ENCODE assay signal across 20 cellular contexts in genomic region chr13:97512732-97513131, GRCh38.
DNase-seq lines count a peak whose midpoint lies in the region; ATAC-seq and TF ChIP-seq lines count a peak whose summit lies in the region.
"Had no signal": no experiment of that assay in that cellular context is flagged by ENCODE, and none has a peak within 500 bp of the region (broad histone marks: within the 10 kb centered on the region; RNA-seq: fewer than 3 reads in every experiment).

No MANE protein-coding gene starts in this region.

- in situ Hi-C loops in IMR-90 (cut with MboI; ENCODE audit: low sequenced_read_pairs), result no loop called here

- no peak overlapping the region for H4K91ac ChIP-seq in IMR-90 (ENCODE audit: insufficient read depth, low read depth, low read length)

- H4K20me1 ChIP-seq in IMR-90 (ENCODE audit: insufficient read depth, low read length), result no peaks in the 10 kb centered on the region

- H3K4me2 ChIP-seq in IMR-90 (ENCODE audit: low read depth, low read length), result no peak overlapping the region
- H3K4me2 ChIP-seq: A549 had no signal

- BruUV-seq in IMR-90 (replicated peaks; lab: Mats Ljungman, UMichigan), result no TSS peak

- no peak for TF ChIP-seq POLR2A in IMR-90 (IDR thresholded peaks at IDR 0.05; ENCODE audit: low read depth, low read length)

- H2AK9ac ChIP-seq in IMR-90 (replicated peaks; ENCODE audit: low read depth, low read length, poor library complexity), result no peak overlapping the region

- no peak overlapping the region for H3K56ac ChIP-seq in IMR-90 (ENCODE audit: extremely low read depth, insufficient read depth, low read length)

- CTCF ChIA-PET in IMR-90 (lab: Yijun Ruan, JAX), result no interaction called here

- intact Hi-C loops in IMR-90 (cut with micrococcal nuclease), result no loop called here

- DNase-seq in BE2C (peak; percentile 17), IMR-90 (no peak), dermis blood vessel endothelial cell (peak; percentile 7), left lobe of liver (ENCODE audit: low spot score) (no peak), islet precursor cell (no peak), hypothalamus (lab: John Stamatoyannopoulos, UW) (no peak)
- DNase-seq: C1 segment of cervical spinal cord; DMS79 treated with DMSO at 0.1 percent for 48 hours; HCEC 1CT; NCI-H1048; NCI-H1436; NCI-H2029 treated with DMSO at 0.1 percent for 48 hours; NCI-H2171; NCI-H446 treated with DMSO at 0.1 percent for 48 hours; NCI-H69; NK-92 treated with Interleukin-12 subunit alpha and Interleukin-12 subunit beta, amount 100 ng/mL, for 24 hours; Peyer's patch; SW 1271 had no signal

- dilution Hi-C loops in IMR-90 (cut with HindIII; ENCODE audit: low sequenced_read_pairs, unreplicated experiment), result no loop called here

- TF ChIP-seq CTCF in BE2C (IDR thresholded peaks at IDR 0.05; ENCODE audit: low read depth, low read length) (peak; percentile 25), IMR-90 (conservative IDR thresholded peaks at IDR 0.05; ENCODE audit: low read depth, low read length) (0 out of 2 replicates have a peak, but pooled peaks have one; percentile 8)

- no peak overlapping the region for H3K23ac ChIP-seq in IMR-90 (ENCODE audit: low read depth, low read length)

- no peak for TF ChIP-seq RAD21 in IMR-90 (IDR thresholded peaks at IDR 0.05; ENCODE audit: low read length)

- POLR2A ChIA-PET in IMR-90 (lab: Charles Lee; ENCODE audit: unreplicated experiment), result no interaction called here

- H4K8ac ChIP-seq in IMR-90 (ENCODE audit: low read depth in 2 of 2, low read length in 2 of 2), result no peak overlapping the region

- ATAC-seq in IMR-90 (ENCODE audit: low read depth) (no peak), left lobe of liver (peak; percentile 18), GM21528 (IDR thresholded peaks at IDR 0.05; ENCODE audit: low FRiP score, unreplicated experiment) (no peak)
- ATAC-seq: A549 had no signal

- H2BK5ac ChIP-seq in IMR-90 (ENCODE audit: low read depth, low read length, poor library complexity, severe bottlenecking), result no peak overlapping the region

- H3K14ac ChIP-seq in IMR-90 (replicated peaks; ENCODE audit: low read depth, low read length), result no peak overlapping the region

- H2AK5ac ChIP-seq in IMR-90 (ENCODE audit: low read depth, low read length), result no peak overlapping the region

- peaks cover 3% of the 10 kb centered on the region for H3K27me3 ChIP-seq in BE2C
- H3K27me3 ChIP-seq in IMR-90 (ENCODE audit: control insufficient read depth, insufficient read depth, low read length), result peaks cover 3% of the 10 kb centered on the region; the same call in 1 of the 2 replicates
- H3K27me3 ChIP-seq: Peyer's patch had no signal

- no peak overlapping the region for H3K9ac ChIP-seq in IMR-90 (ENCODE audit: low read depth, low read length)

- 100% methylated on average over 1 of the region's 3 CpGs; no CpG with 5 or more reads in 1 of the 2 experiments for WGBS in IMR-90 (ENCODE audit: extremely low coverage in 2 of 2, insufficient read length in 1 of 2), 2 experiments

- H3K27ac ChIP-seq in IMR-90 (ENCODE audit: insufficient read depth, low read length), result no peak overlapping the region
- H3K27ac ChIP-seq: A549, Peyer's patch had no signal

- no peak overlapping the region for H2AFZ ChIP-seq in IMR-90 (replicated peaks; ENCODE audit: low read length, poor library complexity)

- no peaks in the 10 kb centered on the region; the same call in 1 of the 2 replicates for H3K9me3 ChIP-seq in BE2C
- H3K9me3 ChIP-seq in IMR-90 (ENCODE audit: control insufficient read depth, insufficient read depth, low read length), result peaks cover 2% of the 10 kb centered on the region; the same call in 1 of the 2 replicates
- H3K9me3 ChIP-seq: Peyer's patch had no signal

- no peak overlapping the region for H4K5ac ChIP-seq in IMR-90 (ENCODE audit: low read depth, low read length)

- H2BK15ac ChIP-seq in IMR-90 (ENCODE audit: low read depth, low read length), result no peak overlapping the region

- H3K9me1 ChIP-seq in IMR-90 (ENCODE audit: insufficient read depth, low read length), result no peaks in the 10 kb centered on the region

- no peak overlapping the region for H2BK120ac ChIP-seq in IMR-90 (ENCODE audit: low read depth, low read length)

- H3K79me1 ChIP-seq in IMR-90 (ENCODE audit: low read depth in 1 of 2, low read length in 2 of 2), result no peaks in the 10 kb centered on the region

- no peak overlapping the region for H3K18ac ChIP-seq in IMR-90 (ENCODE audit: low read depth, low read length)

- H3K4ac ChIP-seq in IMR-90 (ENCODE audit: low read depth, low read length), result no peak overlapping the region

- no peak overlapping the region for H2BK20ac ChIP-seq in IMR-90 (ENCODE audit: low read depth, low read length)

- H3K4me3 ChIP-seq in BE2C (ENCODE audit: low read depth, low read length), result no peak overlapping the region
- H3K4me3 ChIP-seq in IMR-90 (ENCODE audit: insufficient read depth, low read depth, low read length), result no peak overlapping the region
- H3K4me3 ChIP-seq: A549, Peyer's patch had no signal

- H3K4me1 ChIP-seq in BE2C (no peaks in the 10 kb centered on the region), IMR-90 (ENCODE audit: control insufficient read depth, insufficient read depth, low read length) (no peaks in the 10 kb centered on the region)
- H3K4me1 ChIP-seq: A549, Peyer's patch had no signal

- H3K36me3 ChIP-seq in BE2C (no peaks in the 10 kb centered on the region), IMR-90 (ENCODE audit: control insufficient read depth, insufficient read depth, low read length) (no peaks in the 10 kb centered on the region)
- H3K36me3 ChIP-seq: Peyer's patch had no signal

TF ChIP-seq in IMR-90, 13 proteins besides CTCF, POLR2A, EP300 and RAD21:
- TF ChIP-seq FOS (IDR thresholded peaks at IDR 0.05; ENCODE audit: low read depth, low read length) (no peak), CHD1 (IDR thresholded peaks at IDR 0.05; ENCODE audit: low read depth, low read length) (no peak), MAZ (IDR thresholded peaks at IDR 0.05; ENCODE audit: borderline replicate concordance, low read depth, low read length) (no peak), SMC3 (IDR thresholded peaks at IDR 0.05; ENCODE audit: low read depth, low read length) (no peak), RCOR1 (IDR thresholded peaks at IDR 0.05; ENCODE audit: insufficient replicate concordance, low read length) (no peak), USF2 (IDR thresholded peaks at IDR 0.05; ENCODE audit: low read depth, low read length) (no peak), RFX5 (IDR thresholded peaks at IDR 0.05; ENCODE audit: low read depth, low read length) (no peak), CEBPB (IDR thresholded peaks at IDR 0.05; ENCODE audit: low read depth, low read length) (no peak), NFE2L2 (IDR thresholded peaks at IDR 0.05; ENCODE audit: low read depth, low read length) (no peak), BHLHE40 (IDR thresholded peaks at IDR 0.05; ENCODE audit: low read depth, low read length) (no peak), MAFK (IDR thresholded peaks at IDR 0.05; ENCODE audit: low read depth, low read length) (no peak), MXI1 (IDR thresholded peaks at IDR 0.05; ENCODE audit: borderline replicate concordance, low read depth, low read length) (no peak)
- TF ChIP-seq, protein P1, sequence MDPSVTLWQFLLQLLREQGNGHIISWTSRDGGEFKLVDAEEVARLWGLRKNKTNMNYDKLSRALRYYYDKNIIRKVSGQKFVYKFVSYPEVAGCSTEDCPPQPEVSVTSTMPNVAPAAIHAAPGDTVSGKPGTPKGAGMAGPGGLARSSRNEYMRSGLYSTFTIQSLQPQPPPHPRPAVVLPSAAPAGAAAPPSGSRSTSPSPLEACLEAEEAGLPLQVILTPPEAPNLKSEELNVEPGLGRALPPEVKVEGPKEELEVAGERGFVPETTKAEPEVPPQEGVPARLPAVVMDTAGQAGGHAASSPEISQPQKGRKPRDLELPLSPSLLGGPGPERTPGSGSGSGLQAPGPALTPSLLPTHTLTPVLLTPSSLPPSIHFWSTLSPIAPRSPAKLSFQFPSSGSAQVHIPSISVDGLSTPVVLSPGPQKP (IDR thresholded peaks at IDR 0.05; ENCODE audit: borderline replicate concordance, low read depth, low read length), result no peak

Comparison
In these comparisons a context has a peak if more than half of its experiments do, and no peak if none do; other contexts are left out.
1. DNase-seq: peak in BE2C (single experiment) and dermis blood vessel endothelial cell (single experiment); none in IMR-90 (single experiment), left lobe of liver (single experiment), islet precursor cell (single experiment) and hypothalamus (0 of 51).